Comparison of ENCODE assay signal across 8 cellular contexts in genomic region chr19:16070366-16070990, GRCh38. TPM values are rescaled to one million over a fixed set of nuclear protein-coding genes. Genes with fewer than 3 reads are reported as not detected.
A peak's percentile ranks its signal among the peaks of the same experiment; 100 is the strongest.
DNase-seq lines count a peak whose midpoint lies in the region; ATAC-seq and TF ChIP-seq lines count a peak whose summit lies in the region.
"Had no signal": no experiment of that assay in that cellular context is flagged by ENCODE, and none has a peak within 500 bp of the region (broad histone marks: within the 10 kb centered on the region; RNA-seq: fewer than 3 reads in every experiment).

No MANE protein-coding gene starts in this region.

- H3K4me3 ChIP-seq in HEK293 (ENCODE audit: low read depth, low read length): no peak overlapping the region
- H3K4me3 ChIP-seq in ascending aorta: peak overlapping the region; percentile 62 to 80
- H3K4me3 ChIP-seq: cardiac muscle cell had no signal

- no peak overlapping the region for H3K27ac Mint-ChIP-seq in stimulated activated naive CD8-positive, alpha-beta T cell treated with anti-CD3 and anti-CD28 coated beads, Interleukin-15, amount 100 ng/mL, for 72 hours

- CTCF ChIA-PET in HEK293 (lab: Yijun Ruan, JAX): interaction anchor here (0.6 to 6.7 kb wide), 2 partner anchors 8 to 67 kb away, joined by 5 to 44 read pairs; no protein-coding TSS in a partner anchor

- POLR2A ChIA-PET in HEK293 (lab: Yijun Ruan, JAX): interaction anchor here (0.7 kb wide), 1 partner anchor 92 kb away, joined by 4 read pairs; no protein-coding TSS in a partner anchor

- H3K36me3 ChIP-seq in HEK293 (ENCODE audit: control insufficient read depth in 2 of 2, insufficient read depth in 1 of 2, low read length in 2 of 2) (no peaks in the 10 kb centered on the region), ascending aorta (peaks cover 11 to 32% of the 10 kb centered on the region in 2 donors)
- H3K36me3 ChIP-seq: cardiac muscle cell had no signal

- no peaks in the 10 kb centered on the region for H3K9me3 Mint-ChIP-seq in stimulated activated naive CD8-positive, alpha-beta T cell treated with anti-CD3 and anti-CD28 coated beads, Interleukin-15, amount 100 ng/mL, for 72 hours

- ATAC-seq in stimulated activated naive CD8-positive, alpha-beta T cell treated with anti-CD3 and anti-CD28 coated beads, Interleukin-15, amount 100 ng/mL, for 72 hours: peak; percentile 98
- no peak for ATAC-seq in GM21360 (IDR thresholded peaks at IDR 0.05; ENCODE audit: unreplicated experiment)

- intact Hi-C loops in ascending aorta (cut with DNase I): no loop called here

- H3K4me1 ChIP-seq in HEK293 (ENCODE audit: control insufficient read depth, insufficient read depth, low read length): no peaks in the 10 kb centered on the region
- H3K4me1 ChIP-seq in ascending aorta: peaks cover 9 to 42% of the 10 kb centered on the region in 2 donors

- H3K27ac ChIP-seq in HEK293 (ENCODE audit: extremely low read depth, low read depth, low read length): no peak overlapping the region
- H3K27ac ChIP-seq in ascending aorta: peak overlapping the region; percentile 83 to 100
- H3K27ac ChIP-seq: cardiac muscle cell had no signal

- H3K9me3 ChIP-seq in HEK293 (ENCODE audit: control insufficient read depth, insufficient read depth, low read depth, low read length) (no peaks in the 10 kb centered on the region), ascending aorta (no peaks in the 10 kb centered on the region)

- DNase-seq in T-helper 22 cell (ENCODE audit: low read depth) (peak; percentile 89), ascending aorta (ENCODE audit: low spot score in 2 of 2) (peak; percentile 75 to 89), mucosa of gallbladder (ENCODE audit: low spot score) (peak; percentile 94), NCI-H1694 treated with DMSO at 0.1 percent for 48 hours (lab: John Stamatoyannopoulos, UW) (no peak)
- peak; percentile 79 to 88 for DNase-seq in stimulated activated naive CD8-positive, alpha-beta T cell treated with anti-CD3 and anti-CD28 coated beads, Interleukin-15, amount 100 ng/mL, for 72 hours

- TF ChIP-seq CTCF in HEK293 (tag by site-specific recombination; IDR thresholded peaks at IDR 0.05): no peak
- TF ChIP-seq CTCF in ascending aorta (IDR thresholded peaks at IDR 0.05): no peak

- H3K27me3 Mint-ChIP-seq in stimulated activated naive CD8-positive, alpha-beta T cell treated with anti-CD3 and anti-CD28 coated beads, Interleukin-15, amount 100 ng/mL, for 72 hours: no peaks in the 10 kb centered on the region

- no peaks in the 10 kb centered on the region for H3K27me3 ChIP-seq in ascending aorta
- H3K27me3 ChIP-seq: cardiac muscle cell had no signal

- peak overlapping the region in 1 of 2 donors; percentile 24 for H3K4me3 Mint-ChIP-seq in stimulated activated naive CD8-positive, alpha-beta T cell treated with anti-CD3 and anti-CD28 coated beads, Interleukin-15, amount 100 ng/mL, for 72 hours

- peaks cover 36% of the 10 kb centered on the region for H3K4me1 Mint-ChIP-seq in stimulated activated naive CD8-positive, alpha-beta T cell treated with anti-CD3 and anti-CD28 coated beads, Interleukin-15, amount 100 ng/mL, for 72 hours

TF ChIP-seq in HEK293, 187 proteins besides CTCF, POLR2A, EP300 and RAD21:
- no peak for TF ChIP-seq ZNF549 (tag by site-specific recombination; IDR thresholded peaks at IDR 0.05)
- TF ChIP-seq KLF1 (tag by site-specific recombination; IDR thresholded peaks at IDR 0.05): peak; percentile 52; the same call in 1 of the 2 replicates
- no peak for TF ChIP-seq KLF8 (tag by site-specific recombination; IDR thresholded peaks at IDR 0.05)
TF ChIP-seq in HEK293: peak in this region for 1.

RNA-seq across cellular contexts. Expression of gene TPM4, which starts 5.8 kb away (rescaled TPM):
- 619 TPM for total RNA-seq in ascending aorta
- 349 TPM for total RNA-seq in mucosa of gallbladder

RNA-seq across cellular contexts. Expression of gene RAB8A, which starts 41.2 kb away (rescaled TPM):
- 35.1 TPM for total RNA-seq in ascending aorta
- total RNA-seq in mucosa of gallbladder: 78.4 TPM
